ENCODE assay signal across 17 cellular contexts in genomic region chr5:54792611-54793404, GRCh38.
DNase-seq lines count a peak whose midpoint lies in the region; ATAC-seq and TF ChIP-seq lines count a peak whose summit lies in the region.
"Had no signal": no experiment of that assay in that cellular context is flagged by ENCODE, and none has a peak within 500 bp of the region (broad histone marks: within the 10 kb centered on the region; RNA-seq: fewer than 3 reads in every experiment).

No MANE protein-coding gene starts in this region.

- peaks cover 14% of the 10 kb centered on the region for H3K4me1 ChIP-seq in adipocyte (ENCODE audit: control insufficient read depth, insufficient read depth, low read length)

- no peak overlapping the region for H3K4me3 ChIP-seq in AG10803 (ENCODE audit: low read length)
- H3K4me3 ChIP-seq in adipocyte (ENCODE audit: low read length) = no peak overlapping the region
- H3K4me3 ChIP-seq: BLaER1 treated with 17β-estradiol and CSF1 and Interleukin-3, amounts not matched to agents 10 nM and 100 nM; cardiac muscle cell; hepatocyte; tibial nerve had no signal

- no peaks in the 10 kb centered on the region for H3K36me3 ChIP-seq in adipocyte (ENCODE audit: control insufficient read depth, insufficient read depth, low read length, severe bottlenecking)
- H3K36me3 ChIP-seq: BLaER1 treated with 17β-estradiol and CSF1 and Interleukin-3, amounts not matched to agents 10 nM and 100 nM; cardiac muscle cell; tibial nerve had no signal

- H3K9ac ChIP-seq in adipocyte (ENCODE audit: low read length) = no peak overlapping the region
- H3K9ac ChIP-seq: BLaER1 treated with 17β-estradiol and CSF1 and Interleukin-3, amounts not matched to agents 10 nM and 100 nM had no signal

- no peaks in the 10 kb centered on the region for H3K27me3 ChIP-seq in adipocyte (replicated peaks; ENCODE audit: control insufficient read depth, insufficient read depth, low read length)
- H3K27me3 ChIP-seq: BLaER1 treated with 17β-estradiol and CSF1 and Interleukin-3, amounts not matched to agents 10 nM and 100 nM; cardiac muscle cell; hepatocyte; tibial nerve had no signal

- peak; percentile 59 to 92 for ATAC-seq in left cardiac atrium
- ATAC-seq in GM19023 (IDR thresholded peaks at IDR 0.05; ENCODE audit: unreplicated experiment) = no peak
- no peak for ATAC-seq in GM21367 (IDR thresholded peaks at IDR 0.05; ENCODE audit: unreplicated experiment)

- no peak for TF ChIP-seq CTCF in AG10803 (conservative IDR thresholded peaks at IDR 0.05; ENCODE audit: low read length)

- DNase-seq in AG10803 (ENCODE audit: low read depth) (peak; percentile 27), HCEC 1CT (peak; percentile 44), adipocyte (ENCODE audit: low read depth) (peak; percentile 51), left cardiac atrium (no peak), DMS79 (lab: John Stamatoyannopoulos, UW) (no peak), NCI-H748 treated with DMSO at 0.1 percent for 48 hours (lab: John Stamatoyannopoulos, UW) (no peak)
- DNase-seq: activated CD4-positive, alpha-beta T cell treated with anti-CD3 and anti-CD28 coated beads, Interleukin-2, amount 50 U/mL, for 1 hour; activated gamma-delta T cell; DND-41; SHP77 treated with DMSO at 0.1 percent for 48 hours; T1000 had no signal

- intact Hi-C loops in left cardiac atrium (cut with DNase I) = no loop called here

- no peaks in the 10 kb centered on the region for H3K9me3 ChIP-seq in adipocyte (ENCODE audit: control insufficient read depth, low read length)

Comparison
In these comparisons a context has a peak if more than half of its experiments do, and no peak if none do; other contexts are left out.
1. DNase-seq: peak in AG10803 (single experiment), HCEC 1CT (single experiment) and adipocyte (single experiment); none in left cardiac atrium (single experiment), DMS79 (single experiment) and NCI-H748 treated with DMSO at 0.1 percent for 48 hours (single experiment).
2. ATAC-seq: peak in left cardiac atrium (2 of 2); none in GM19023 (single experiment) and GM21367 (single experiment).